In the genomic region with DNA sequence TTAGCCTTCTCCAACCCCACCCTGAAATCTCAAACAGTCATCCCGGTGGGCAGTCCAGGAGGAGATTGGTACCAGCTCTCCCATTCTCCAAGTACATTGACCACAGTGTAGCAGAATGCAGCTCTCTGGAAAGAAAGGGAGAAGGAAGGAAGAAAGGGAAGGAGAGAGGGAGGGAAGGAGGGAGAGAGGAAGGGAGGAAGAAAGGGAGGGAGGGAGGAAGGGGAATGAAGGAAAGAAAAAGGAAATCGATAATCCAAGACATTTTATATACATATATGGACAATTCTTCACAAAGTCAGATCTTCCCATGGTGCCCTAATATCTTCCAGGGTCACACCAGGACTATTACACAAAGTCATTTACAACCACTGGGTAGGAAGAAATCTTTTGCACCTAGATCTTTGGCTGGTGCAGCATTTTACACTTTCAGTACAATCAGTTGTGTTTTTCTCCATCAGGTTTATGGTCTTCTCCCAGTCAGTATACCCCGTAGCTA, we compare ENCODE assay signal across 15 cellular contexts.
"Had no signal": no experiment of that assay in that cellular context is flagged by ENCODE, and none has a peak within 500 bp of the region (broad histone marks: within the 10 kb centered on the region; RNA-seq: fewer than 3 reads in every experiment).

No MANE protein-coding gene starts in this region.

- H3K4me1 ChIP-seq: left ventricle myocardium inferior, parathyroid adenoma, psoas muscle, spleen, suprapubic skin, upper lobe of right lung had no signal

- FAIRE-seq: urothelium cell line had no signal

- H3K4me2 ChIP-seq: hepatocyte, neural progenitor cell had no signal

- H3K4me3 ChIP-seq: hepatocyte, left ventricle myocardium inferior, lung, neural progenitor cell, psoas muscle, skin epidermis, spleen, suprapubic skin, thoracic aorta, tibial artery, upper lobe of right lung had no signal

- H3K9ac ChIP-seq: neural progenitor cell, parathyroid adenoma had no signal

- H3K9me3 ChIP-seq: left ventricle myocardium inferior, neutrophil, psoas muscle, spleen, suprapubic skin, thoracic aorta, tibial artery, upper lobe of right lung had no signal

- H3K27ac ChIP-seq: hepatocyte, left ventricle myocardium inferior, neural progenitor cell, neutrophil, parathyroid adenoma, psoas muscle, skin epidermis, spleen, suprapubic skin, thoracic aorta, tibial artery, upper lobe of right lung had no signal

- H3K79me2 ChIP-seq: hepatocyte, parathyroid adenoma had no signal

- H3K36me3 ChIP-seq: left ventricle myocardium inferior, neural progenitor cell, neutrophil, spleen, suprapubic skin, thoracic aorta, tibial artery, upper lobe of right lung had no signal

- H3K27me3 ChIP-seq: hepatocyte, neural progenitor cell, neutrophil, spleen, suprapubic skin, tibial artery, upper lobe of right lung had no signal

- DNase-seq: trophoblast cell had no signal

- H2AFZ ChIP-seq: hepatocyte, parathyroid adenoma had no signal
